1 cellular context compared by ENCODE assay signal in the genomic region with DNA sequence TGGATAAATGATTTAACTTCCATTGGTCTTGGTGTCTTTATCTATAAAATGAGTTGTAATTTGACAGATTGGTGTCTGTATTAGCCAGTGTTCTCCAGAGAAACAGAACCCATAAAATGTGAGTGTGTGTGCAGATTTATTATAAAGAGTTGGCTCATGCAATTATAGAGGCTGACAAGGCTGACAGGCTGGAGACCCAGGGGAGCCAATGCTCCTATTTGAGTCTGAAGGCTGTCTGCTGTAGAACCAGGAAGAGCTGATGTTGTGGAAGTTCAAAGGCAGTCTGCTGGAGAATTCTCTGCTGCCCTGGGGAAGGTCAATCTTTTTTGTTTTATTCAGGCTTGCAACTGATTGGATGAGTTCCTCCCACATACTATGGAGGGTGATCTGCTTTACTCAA.
TF ChIP-seq lines count a peak whose summit lies in the region.

No MANE protein-coding gene starts in this region.

TF ChIP-seq in IMR-90, 13 proteins besides CTCF, POLR2A, EP300 and RAD21 (continued from another document):
- TF ChIP-seq, protein P1, sequence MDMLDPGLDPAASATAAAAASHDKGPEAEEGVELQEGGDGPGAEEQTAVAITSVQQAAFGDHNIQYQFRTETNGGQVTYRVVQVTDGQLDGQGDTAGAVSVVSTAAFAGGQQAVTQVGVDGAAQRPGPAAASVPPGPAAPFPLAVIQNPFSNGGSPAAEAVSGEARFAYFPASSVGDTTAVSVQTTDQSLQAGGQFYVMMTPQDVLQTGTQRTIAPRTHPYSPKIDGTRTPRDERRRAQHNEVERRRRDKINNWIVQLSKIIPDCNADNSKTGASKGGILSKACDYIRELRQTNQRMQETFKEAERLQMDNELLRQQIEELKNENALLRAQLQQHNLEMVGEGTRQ (IDR thresholded peaks at IDR 0.05; ENCODE audit: low read depth, low read length), result no peak
- no peak for TF ChIP-seq RCOR1 (IDR thresholded peaks at IDR 0.05; ENCODE audit: insufficient replicate concordance, low read length)
- TF ChIP-seq MXI1 (IDR thresholded peaks at IDR 0.05; ENCODE audit: borderline replicate concordance, low read depth, low read length), result no peak
